Comparison of ENCODE assay signal across 10 cellular contexts in the genomic region with DNA sequence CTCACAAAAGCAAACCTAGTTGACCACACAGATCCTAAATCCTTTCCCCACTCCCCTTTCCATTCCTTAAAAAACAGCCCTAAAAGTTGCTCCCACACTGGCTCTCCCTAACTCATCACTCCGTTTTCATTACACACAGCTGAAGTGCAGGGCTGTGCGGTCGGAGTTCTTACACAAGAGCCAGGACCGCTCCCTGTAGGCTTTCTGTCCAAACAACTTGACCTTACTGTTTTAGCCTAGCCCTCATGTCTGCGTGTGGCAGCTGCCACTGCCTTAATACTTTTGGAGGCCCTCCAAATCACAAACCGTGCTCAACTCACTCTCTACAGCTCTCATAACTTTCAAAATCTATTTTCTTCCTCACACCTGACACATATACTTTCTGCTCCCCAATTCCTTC. TPM values are rescaled to one million over a fixed set of nuclear protein-coding genes. Genes with fewer than 3 reads are reported as not detected.
"Had no signal": no experiment of that assay in that cellular context is flagged by ENCODE, and none has a peak within 500 bp of the region (broad histone marks: within the 10 kb centered on the region; RNA-seq: fewer than 3 reads in every experiment).

No MANE protein-coding gene starts in this region.

RNA-seq across cellular contexts. Expression of a gene that starts 45.0 kb away (rescaled TPM):
- total RNA-seq: activated CD4-positive, alpha-beta memory T cell treated with anti-CD3 and anti-CD28 coated beads for 36 hours; activated CD4-positive, alpha-beta T cell treated with anti-CD3 and anti-CD28 coated beads for 36 hours; activated naive CD4-positive, alpha-beta T cell treated with anti-CD3 and anti-CD28 coated beads for 36 hours; activated naive CD4-positive, alpha-beta T cell treated with anti-CD3 and anti-CD28 coated beads, Interleukin-2, amount 50 U/mL, for 72 hours; activated T-cell treated with anti-CD3 and anti-CD28 coated beads, Interleukin-2, amount 50 U/mL, for 4 hours; activated T-helper 1 cell treated with anti-CD3 and anti-CD28 coated beads, Interleukin-12 subunit alpha, Interleukin-12 subunit beta, Interleukin-2, Interleukin-4 antibody, amounts not matched to agents 30 ng/mL and 10 ng/mL and 1 ng/mL, durations not matched to agents 14 hours and 24 hours and 36 hours; PC-3; T-cell; T-helper 17 cell had no signal
- polyA plus RNA-seq: IgD-negative memory B cell had no signal
